ENCODE assay signal across 8 cellular contexts in genomic region chr1:150235852-150236613, GRCh38. TPM values are rescaled to one million over a fixed set of nuclear protein-coding genes. Genes with fewer than 3 reads are reported as not detected.
DNase-seq lines count a peak whose midpoint lies in the region; TF ChIP-seq lines count a peak whose summit lies in the region.

ANP32E (minus strand) TSS chr1:150236112; CDS start chr1:150235786, 326 bp downstream.

- peak within 1 kb of the TSS; percentile 89 for H2AFZ ChIP-seq in GM23248

- H3K4me2 ChIP-seq in DOHH2 (ENCODE audit: low read length) (peak within 1 kb of the TSS; percentile 88), GM23248 (ENCODE audit: unreplicated experiment) (peak within 1 kb of the TSS; percentile 98)

- in situ Hi-C loops in GM23248 (cut with MboI), result no loop called here

- peak in 3 of 4 donors; percentile 63 to 83 (median 75) for TF ChIP-seq POLR2A in esophagus squamous epithelium (IDR thresholded peaks at IDR 0.05)

- H3K27ac ChIP-seq in DOHH2 (ENCODE audit: low read depth, low read length), result peak within 1 kb of the TSS; percentile 89
- peak within 1 kb of the TSS; percentile 87 for H3K27ac ChIP-seq in GM23248
- H3K27ac ChIP-seq in esophagus squamous epithelium, result peak within 1 kb of the TSS; percentile 87 to 98 (median 98)

- peaks cover 41% of the 10 kb centered on the region for H3K36me3 ChIP-seq in DOHH2 (ENCODE audit: control insufficient read depth, low read length)
- H3K36me3 ChIP-seq in GM23248 (ENCODE audit: low read depth), result no peaks in the 10 kb centered on the region
- peaks cover 0 to 6% (median 0%) of the 10 kb centered on the region in 3 donors for H3K36me3 ChIP-seq in esophagus squamous epithelium

- intact Hi-C loops in esophagus squamous epithelium (cut with DNase I), result no loop called here

- 1 to 2% methylated on average over 33 of the region's 33 CpGs for WGBS in GM23248 (ENCODE audit: low coverage in 1 of 2, low lambda C conversion rate in 2 of 2, missing lambda C conversion rate in 2 of 2), 2 experiments
- 0% methylated on average over 31 to 33 of the region's 33 CpGs for WGBS in esophagus squamous epithelium, 2 donors

- H3F3A ChIP-seq in DOHH2 (ENCODE audit: control insufficient read depth, insufficient read depth), result peaks cover 3% of the 10 kb centered on the region; the same call in 1 of the 2 replicates
- peaks cover 10% of the 10 kb centered on the region for H3F3A ChIP-seq in GM23248 (ENCODE audit: insufficient read depth)

- H3K9me3 ChIP-seq in DOHH2 (ENCODE audit: control insufficient read depth, insufficient read depth, low read length), result no peaks in the 10 kb centered on the region
- H3K9me3 ChIP-seq in GM23248 (ENCODE audit: low read depth), result no peaks in the 10 kb centered on the region
- H3K9me3 ChIP-seq in esophagus squamous epithelium, result no peaks in the 10 kb centered on the region

- no peaks in the 10 kb centered on the region for H3K9me2 ChIP-seq in DOHH2 (replicated peaks; ENCODE audit: control insufficient read depth, low read length)
- no peaks in the 10 kb centered on the region for H3K9me2 ChIP-seq in GM23248 (ENCODE audit: insufficient read depth)

- DNase-seq in GM23248 (peak; percentile 99), Kasumi-1 (lab: John Stamatoyannopoulos, UW) (peak; percentile 99 to 100), RKO (ENCODE audit: low spot score) (peak; percentile 100), activated T-helper 1 cell treated with Interleukin-2 at 50 U/mL for 16 hours (ENCODE audit: low read depth) (peak; percentile 87), esophagus squamous epithelium (lab: John Stamatoyannopoulos, UW) (peak; percentile 92), myocyte (ENCODE audit: low read depth) (peak; percentile 99)
- DNase-seq in stimulated activated CD8-positive, alpha-beta memory T cell treated with anti-CD3 and anti-CD28 coated beads, Interleukin-7, amount 100 ng/mL, for 48 hours (ENCODE audit: extremely low read depth in 1 of 2, low read depth in 1 of 2), result peak; percentile 75 to 91

- H3K4me1 ChIP-seq in DOHH2 (ENCODE audit: control insufficient read depth, low read length) (peaks cover 24% of the 10 kb centered on the region), GM23248 (ENCODE audit: insufficient read depth) (peaks cover 6% of the 10 kb centered on the region; the same call in 1 of the 2 replicates), esophagus squamous epithelium (peaks cover 5 to 27% (median 7%) of the 10 kb centered on the region in 3 donors)

- peak within 1 kb of the TSS; percentile 95 for H3K4me3 ChIP-seq in DOHH2 (ENCODE audit: low read length)
- H3K4me3 ChIP-seq in GM23248, result peak within 1 kb of the TSS; percentile 93
- H3K4me3 ChIP-seq in esophagus squamous epithelium, result peak within 1 kb of the TSS; percentile 66 to 96 (median 88)

- H3K79me2 ChIP-seq in DOHH2 (ENCODE audit: control insufficient read depth, low read length), result peaks cover 56% of the 10 kb centered on the region
- peaks cover 39% of the 10 kb centered on the region for H3K79me2 ChIP-seq in GM23248 (ENCODE audit: insufficient read depth)

- peaks cover 4% of the 10 kb centered on the region; the same call in 1 of the 2 replicates for H4K20me1 ChIP-seq in DOHH2 (ENCODE audit: control insufficient read depth, insufficient read depth, low read depth, low read length)
- no peaks in the 10 kb centered on the region for H4K20me1 ChIP-seq in GM23248 (ENCODE audit: insufficient read depth)

- no peaks in the 10 kb centered on the region for H3K27me3 ChIP-seq in DOHH2 (ENCODE audit: control insufficient read depth, low read length)
- no peaks in the 10 kb centered on the region for H3K27me3 ChIP-seq in GM23248 (replicated peaks; ENCODE audit: insufficient read depth)
- no peaks in the 10 kb centered on the region for H3K27me3 ChIP-seq in esophagus squamous epithelium

- peak within 1 kb of the TSS; percentile 95 for H3K9ac ChIP-seq in GM23248

- peak; percentile 30 for TF ChIP-seq CTCF in DOHH2 (IDR thresholded peaks at IDR 0.05; ENCODE audit: low read depth, low read length, poor library complexity, severe bottlenecking)
- peak in 2 of 6 experiments; percentile 22 to 30 for TF ChIP-seq CTCF in esophagus squamous epithelium (IDR thresholded peaks at IDR 0.05)

RNA-seq across cellular contexts. Expression of gene ANP32E, which starts in this region (rescaled TPM):
- 13.5 and 14.4 TPM in 2 replicates for total RNA-seq in GM23248 (2014; rRNA removed; shearing (Covaris generic))
- 52.9 and 55.2 TPM in 2 replicates for polyA plus RNA-seq in GM23248 (2016; fragmentation: Nextera tagmentation; extraction: Ambion mirVana)
- 10 to 100 TPM in 3 of 4 donors, 1 to 10 TPM in 1; 8.8 to 23.6 (median 18.5) TPM for total RNA-seq in esophagus squamous epithelium
- total RNA-seq in myocyte, result 14.9 and 17.9 TPM in 2 replicates
- polyA plus RNA-seq in myocyte (2012), result 23.1 TPM

Comparison
In these comparisons a context has a peak if more than half of its experiments do, and no peak if none do; other contexts are left out.
1. Peak in every context shown above with its lines: DNase-seq, H3K4me3 ChIP-seq and H3K27ac ChIP-seq.